In genomic region chr20:31921480-31921879, GRCh38 we compare ENCODE assay signal across 15 cellular contexts. TPM values are rescaled to one million over a fixed set of nuclear protein-coding genes. Genes with fewer than 3 reads are reported as not detected.
"Had no signal": no experiment of that assay in that cellular context is flagged by ENCODE, and none has a peak within 500 bp of the region (broad histone marks: within the 10 kb centered on the region; RNA-seq: fewer than 3 reads in every experiment).

No MANE protein-coding gene starts in this region.

RNA-seq across cellular contexts. Expression of gene XKR7, which starts 46.5 kb away (rescaled TPM):
- total RNA-seq: activated naive CD8-positive, alpha-beta T cell treated with anti-CD3 and anti-CD28 coated beads, Interleukin-2, amount 10 ng/mL, durations not matched to agents 7 days and 5 days; activated T-cell treated with anti-CD3 and anti-CD28 coated beads, Interleukin-2, amount 50 U/mL, for 4 hours; activated T-cell treated with anti-CD3 and anti-CD28 coated beads, Interleukin-2, amount 50 U/mL, for 72 hours; activated T-helper 1 cell treated with anti-CD3 and anti-CD28 coated beads, Interleukin-12 subunit alpha, Interleukin-12 subunit beta, Interleukin-2, Interleukin-4 antibody, amounts not matched to agents 30 ng/mL and 10 ng/mL and 1 ng/mL, durations not matched to agents 14 hours and 24 hours and 36 hours; activated T-helper 2 cell treated with anti-CD3 and anti-CD28 coated beads, Interferon-gamma antibody, Interleukin-2, Interleukin-4, amounts not matched to agents 10 μg/mL and 5 μg/mL and 100 μg/mL, durations not matched to agents 14 hours and 24 hours and 36 hours; aorta; ascending aorta; breast epithelium; bronchial epithelial cell; cardiac septum had no signal
- polyA plus RNA-seq: cardiac muscle cell had no signal

RNA-seq across cellular contexts. Expression of gene TTLL9, which starts 51.0 kb away (rescaled TPM):
- total RNA-seq: activated naive CD4-positive, alpha-beta T cell treated with anti-CD3 and anti-CD28 coated beads for 36 hours; activated naive CD4-positive, alpha-beta T cell treated with anti-CD3 and anti-CD28 coated beads, Interleukin-2, amount 50 U/mL, for 72 hours; activated naive CD8-positive, alpha-beta T cell treated with anti-CD3 and anti-CD28 coated beads for 36 hours; activated naive CD8-positive, alpha-beta T cell treated with anti-CD3 and anti-CD28 coated beads, Interleukin-2, amount 10 ng/mL, durations not matched to agents 7 days and 5 days; activated T-cell treated with anti-CD3 and anti-CD28 coated beads, Interleukin-2, amount 50 U/mL, for 4 hours; activated T-cell treated with anti-CD3 and anti-CD28 coated beads, Interleukin-2, amount 50 U/mL, for 72 hours; activated T-helper 1 cell treated with anti-CD3 and anti-CD28 coated beads, Interleukin-12 subunit alpha, Interleukin-12 subunit beta, Interleukin-2, Interleukin-4 antibody, amounts not matched to agents 30 ng/mL and 10 ng/mL and 1 ng/mL, durations not matched to agents 14 hours and 24 hours and 36 hours; activated T-helper 17 cell treated with anti-CD3 and anti-CD28 coated beads, Interleukin-2, amount 50 U/mL, for 72 hours; activated T-helper 2 cell treated with anti-CD3 and anti-CD28 coated beads, Interferon-gamma antibody, Interleukin-2, Interleukin-4, amounts not matched to agents 10 μg/mL and 5 μg/mL and 100 μg/mL, durations not matched to agents 14 hours and 24 hours and 36 hours; ascending aorta; bronchial epithelial cell; cardiac septum had no signal

RNA-seq across cellular contexts. Expression of gene DUSP15, which starts 51.2 kb away (rescaled TPM):
- total RNA-seq: activated naive CD4-positive, alpha-beta T cell treated with anti-CD3 and anti-CD28 coated beads for 36 hours; activated naive CD4-positive, alpha-beta T cell treated with anti-CD3 and anti-CD28 coated beads, Interleukin-2, amount 50 U/mL, for 72 hours; activated naive CD8-positive, alpha-beta T cell treated with anti-CD3 and anti-CD28 coated beads for 36 hours; activated naive CD8-positive, alpha-beta T cell treated with anti-CD3 and anti-CD28 coated beads, Interleukin-2, amount 10 ng/mL, durations not matched to agents 7 days and 5 days; activated T-cell treated with anti-CD3 and anti-CD28 coated beads, Interleukin-2, amount 50 U/mL, for 4 hours; activated T-cell treated with anti-CD3 and anti-CD28 coated beads, Interleukin-2, amount 50 U/mL, for 72 hours; activated T-helper 1 cell treated with anti-CD3 and anti-CD28 coated beads, Interleukin-12 subunit alpha, Interleukin-12 subunit beta, Interleukin-2, Interleukin-4 antibody, amounts not matched to agents 30 ng/mL and 10 ng/mL and 1 ng/mL, durations not matched to agents 14 hours and 24 hours and 36 hours; activated T-helper 17 cell treated with anti-CD3 and anti-CD28 coated beads, Interleukin-2, amount 50 U/mL, for 72 hours; activated T-helper 2 cell treated with anti-CD3 and anti-CD28 coated beads, Interferon-gamma antibody, Interleukin-2, Interleukin-4, amounts not matched to agents 10 μg/mL and 5 μg/mL and 100 μg/mL, durations not matched to agents 14 hours and 24 hours and 36 hours; bronchial epithelial cell had no signal
